Comparison of ENCODE assay signal across 1 cellular context in genomic region chr2:231706731-231707624, GRCh38.
TF ChIP-seq lines count a peak whose summit lies in the region.

No MANE protein-coding gene starts in this region.

TF ChIP-seq in HepG2, 621 proteins besides CTCF, POLR2A, EP300 and RAD21 (continued from another document and continues in another):
- TF ChIP-seq, protein P1, sequence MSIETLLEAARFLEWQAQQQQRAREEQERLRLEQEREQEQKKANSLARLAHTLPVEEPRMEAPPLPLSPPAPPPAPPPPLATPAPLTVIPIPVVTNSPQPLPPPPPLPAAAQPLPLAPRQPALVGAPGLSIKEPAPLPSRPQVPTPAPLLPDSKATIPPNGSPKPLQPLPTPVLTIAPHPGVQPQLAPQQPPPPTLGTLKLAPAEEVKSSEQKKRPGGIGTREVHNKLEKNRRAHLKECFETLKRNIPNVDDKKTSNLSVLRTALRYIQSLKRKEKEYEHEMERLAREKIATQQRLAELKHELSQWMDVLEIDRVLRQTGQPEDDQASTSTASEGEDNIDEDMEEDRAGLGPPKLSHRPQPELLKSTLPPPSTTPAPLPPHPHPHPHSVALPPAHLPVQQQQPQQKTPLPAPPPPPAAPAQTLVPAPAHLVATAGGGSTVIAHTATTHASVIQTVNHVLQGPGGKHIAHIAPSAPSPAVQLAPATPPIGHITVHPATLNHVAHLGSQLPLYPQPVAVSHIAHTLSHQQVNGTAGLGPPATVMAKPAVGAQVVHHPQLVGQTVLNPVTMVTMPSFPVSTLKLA (IDR thresholded peaks at IDR 0.05): no peak
- TF ChIP-seq ZNF598 (CRISPR knock-in tag; IDR thresholded peaks at IDR 0.05; ENCODE audit: borderline replicate concordance) (peak; percentile 88; the same call in 1 of the 2 replicates), SOX13 (IDR thresholded peaks at IDR 0.05) (no peak; the same call in 1 of the 2 replicates), SOX13 (CRISPR knock-in tag; conservative IDR thresholded peaks at IDR 0.05 in 1 of 2, IDR thresholded peaks at IDR 0.05 in 1 of 2) (peak in 1 of 2 experiments; percentile 60; a peak in 2 of 4 replicates), ZSCAN9 (CRISPR knock-in tag; IDR thresholded peaks at IDR 0.05; ENCODE audit: borderline replicate concordance) (no peak; the same call in 1 of the 2 replicates), ZNF552 (CRISPR knock-in tag; IDR thresholded peaks at IDR 0.05; ENCODE audit: borderline replicate concordance) (peak; percentile 80; the same call in 1 of the 2 replicates), HNRNPLL (IDR thresholded peaks at IDR 0.05; ENCODE audit: low read depth, low read length, poor library complexity, severe bottlenecking) (no peak), SP4 (CRISPR knock-in tag; IDR thresholded peaks at IDR 0.05) (peak; percentile 15), BRCA1 (CRISPR knock-in tag; IDR thresholded peaks at IDR 0.05) (no peak), ZSCAN25 (CRISPR knock-in tag; IDR thresholded peaks at IDR 0.05) (peak; percentile 53), ZNF672 (CRISPR knock-in tag; IDR thresholded peaks at IDR 0.05) (no peak), U2AF1 (optimal IDR thresholded peaks at IDR 0.05; ENCODE audit: low read depth, low read length) (no peak), ZGPAT (CRISPR knock-in tag; IDR thresholded peaks at IDR 0.05) (peak; percentile 63), SP1 (IDR thresholded peaks at IDR 0.05) (no peak), SP1 (CRISPR knock-in tag; IDR thresholded peaks at IDR 0.05) (peak; percentile 81), ZNF607 (CRISPR knock-in tag; IDR thresholded peaks at IDR 0.05; ENCODE audit: borderline replicate concordance) (0 out of 2 replicates have a peak, but pooled peaks have one; percentile 83), CENPT (CRISPR knock-in tag; IDR thresholded peaks at IDR 0.05; ENCODE audit: low read depth) (peak; percentile 49; the same call in 1 of the 2 replicates), MEIS1 (CRISPR knock-in tag; IDR thresholded peaks at IDR 0.05; ENCODE audit: borderline replicate concordance) (peak; percentile 83; the same call in 1 of the 2 replicates), HMGXB3 (CRISPR knock-in tag; IDR thresholded peaks at IDR 0.05; ENCODE audit: borderline replicate concordance) (peak; percentile 69; the same call in 1 of the 2 replicates), ZNF205 (CRISPR knock-in tag; IDR thresholded peaks at IDR 0.05) (0 out of 2 replicates have a peak, but pooled peaks have one; percentile 17), ZNF776 (CRISPR knock-in tag; IDR thresholded peaks at IDR 0.05) (no peak), RBFOX2 (IDR thresholded peaks at IDR 0.05; ENCODE audit: low read depth, low read length) (peak; percentile 79), POLR2AphosphoS2 (IDR thresholded peaks at IDR 0.05; ENCODE audit: low read depth, low read length) (no peak), ZNF296 (CRISPR knock-in tag; conservative IDR thresholded peaks at IDR 0.05) (peak; percentile 61; the same call in 1 of the 2 replicates), HNRNPUL1 (IDR thresholded peaks at IDR 0.05; ENCODE audit: low read depth, low read length) (no peak), ZNF326 (CRISPR knock-in tag; IDR thresholded peaks at IDR 0.05; ENCODE audit: borderline replicate concordance) (no peak), TOE1 (CRISPR knock-in tag; IDR thresholded peaks at IDR 0.05) (no peak), ARID2 (CRISPR knock-in tag; IDR thresholded peaks at IDR 0.05; ENCODE audit: borderline replicate concordance) (peak; percentile 7; the same call in 1 of the 2 replicates), MIER2 (CRISPR knock-in tag; IDR thresholded peaks at IDR 0.05) (0 out of 2 replicates have a peak, but pooled peaks have one; percentile 41), ZNF138 (CRISPR knock-in tag; IDR thresholded peaks at IDR 0.05; ENCODE audit: low read depth) (0 out of 2 replicates have a peak, but pooled peaks have one; percentile 31), NR2C2 (CRISPR knock-in tag; IDR thresholded peaks at IDR 0.05; ENCODE audit: borderline replicate concordance) (peak; percentile 55; the same call in 1 of the 2 replicates), ETV5 (CRISPR knock-in tag; IDR thresholded peaks at IDR 0.05; ENCODE audit: borderline replicate concordance) (no peak; the same call in 1 of the 2 replicates), KAT2B (IDR thresholded peaks at IDR 0.05; ENCODE audit: borderline replicate concordance, low read depth, low read length) (no peak), ATAD3A (CRISPR knock-in tag; IDR thresholded peaks at IDR 0.05) (no peak), ZNF124 (CRISPR knock-in tag; IDR thresholded peaks at IDR 0.05) (peak; percentile 55; the same call in 1 of the 2 replicates), SP140L (CRISPR knock-in tag; IDR thresholded peaks at IDR 0.05; ENCODE audit: borderline replicate concordance) (no peak), SMAD3 (CRISPR knock-in tag; IDR thresholded peaks at IDR 0.05) (peak; percentile 58), ZNF800 (CRISPR knock-in tag; IDR thresholded peaks at IDR 0.05) (no peak; the same call in 1 of the 2 replicates), ZNF572 (CRISPR knock-in tag; IDR thresholded peaks at IDR 0.05) (no peak), ZNF431 (CRISPR knock-in tag; IDR thresholded peaks at IDR 0.05; ENCODE audit: borderline replicate concordance, low read depth) (peak; percentile 91)
- TF ChIP-seq, protein P2, sequence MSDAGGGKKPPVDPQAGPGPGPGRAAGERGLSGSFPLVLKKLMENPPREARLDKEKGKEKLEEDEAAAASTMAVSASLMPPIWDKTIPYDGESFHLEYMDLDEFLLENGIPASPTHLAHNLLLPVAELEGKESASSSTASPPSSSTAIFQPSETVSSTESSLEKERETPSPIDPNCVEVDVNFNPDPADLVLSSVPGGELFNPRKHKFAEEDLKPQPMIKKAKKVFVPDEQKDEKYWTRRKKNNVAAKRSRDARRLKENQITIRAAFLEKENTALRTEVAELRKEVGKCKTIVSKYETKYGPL (CRISPR knock-in tag; IDR thresholded peaks at IDR 0.05): no peak; the same call in 1 of the 2 replicates
- TF ChIP-seq, protein P3, sequence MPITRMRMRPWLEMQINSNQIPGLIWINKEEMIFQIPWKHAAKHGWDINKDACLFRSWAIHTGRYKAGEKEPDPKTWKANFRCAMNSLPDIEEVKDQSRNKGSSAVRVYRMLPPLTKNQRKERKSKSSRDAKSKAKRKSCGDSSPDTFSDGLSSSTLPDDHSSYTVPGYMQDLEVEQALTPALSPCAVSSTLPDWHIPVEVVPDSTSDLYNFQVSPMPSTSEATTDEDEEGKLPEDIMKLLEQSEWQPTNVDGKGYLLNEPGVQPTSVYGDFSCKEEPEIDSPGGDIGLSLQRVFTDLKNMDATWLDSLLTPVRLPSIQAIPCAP (CRISPR knock-in tag; IDR thresholded peaks at IDR 0.05; ENCODE audit: low read depth): no peak
- TF ChIP-seq, protein P4, sequence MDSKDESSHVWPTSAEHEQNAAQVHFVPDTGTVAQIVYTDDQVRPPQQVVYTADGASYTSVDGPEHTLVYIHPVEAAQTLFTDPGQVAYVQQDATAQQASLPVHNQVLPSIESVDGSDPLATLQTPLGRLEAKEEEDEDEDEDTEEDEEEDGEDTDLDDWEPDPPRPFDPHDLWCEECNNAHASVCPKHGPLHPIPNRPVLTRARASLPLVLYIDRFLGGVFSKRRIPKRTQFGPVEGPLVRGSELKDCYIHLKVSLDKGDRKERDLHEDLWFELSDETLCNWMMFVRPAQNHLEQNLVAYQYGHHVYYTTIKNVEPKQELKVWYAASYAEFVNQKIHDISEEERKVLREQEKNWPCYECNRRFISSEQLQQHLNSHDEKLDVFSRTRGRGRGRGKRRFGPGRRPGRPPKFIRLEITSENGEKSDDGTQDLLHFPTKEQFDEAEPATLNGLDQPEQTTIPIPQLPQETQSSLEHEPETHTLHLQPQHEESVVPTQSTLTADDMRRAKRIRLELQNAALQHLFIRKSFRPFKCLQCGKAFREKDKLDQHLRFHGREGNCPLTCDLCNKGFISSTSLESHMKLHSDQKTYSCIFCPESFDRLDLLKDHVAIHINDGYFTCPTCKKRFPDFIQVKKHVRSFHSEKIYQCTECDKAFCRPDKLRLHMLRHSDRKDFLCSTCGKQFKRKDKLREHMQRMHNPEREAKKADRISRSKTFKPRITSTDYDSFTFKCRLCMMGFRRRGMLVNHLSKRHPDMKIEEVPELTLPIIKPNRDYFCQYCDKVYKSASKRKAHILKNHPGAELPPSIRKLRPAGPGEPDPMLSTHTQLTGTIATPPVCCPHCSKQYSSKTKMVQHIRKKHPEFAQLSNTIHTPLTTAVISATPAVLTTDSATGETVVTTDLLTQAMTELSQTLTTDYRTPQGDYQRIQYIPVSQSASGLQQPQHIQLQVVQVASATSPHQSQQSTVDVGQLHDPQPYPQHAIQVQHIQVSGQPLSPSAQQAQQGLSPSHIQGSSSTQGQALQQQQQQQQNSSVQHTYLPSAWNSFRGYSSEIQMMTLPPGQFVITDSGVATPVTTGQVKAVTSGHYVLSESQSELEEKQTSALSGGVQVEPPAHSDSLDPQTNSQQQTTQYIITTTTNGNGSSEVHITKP (CRISPR knock-in tag; IDR thresholded peaks at IDR 0.05; ENCODE audit: low read depth): peak; percentile 62; the same call in 1 of the 2 replicates
- TF ChIP-seq, protein P5, sequence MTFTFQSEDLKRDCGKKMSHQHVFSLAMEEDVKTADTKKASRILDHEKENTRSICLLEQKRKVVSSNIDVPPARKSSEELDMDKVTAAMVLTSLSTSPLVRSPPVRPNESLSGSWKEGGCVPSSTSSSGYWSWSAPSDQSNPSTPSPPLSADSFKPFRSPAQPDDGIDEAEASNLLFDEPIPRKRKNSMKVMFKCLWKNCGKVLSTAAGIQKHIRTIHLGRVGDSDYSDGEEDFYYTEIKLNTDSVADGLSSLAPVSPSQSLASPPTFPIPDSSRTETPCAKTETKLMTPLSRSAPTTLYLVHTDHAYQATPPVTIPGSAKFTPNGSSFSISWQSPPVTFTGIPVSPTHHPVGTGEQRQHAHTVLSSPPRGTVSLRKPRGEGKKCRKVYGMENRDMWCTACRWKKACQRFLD (CRISPR knock-in tag; IDR thresholded peaks at IDR 0.05; ENCODE audit: borderline replicate concordance): peak; percentile 27; the same call in 1 of the 2 replicates
